Comparison of ENCODE assay signal across 19 cellular contexts in genomic region chr1:10631811-10632481, GRCh38.
DNase-seq lines count a peak whose midpoint lies in the region; ATAC-seq, FAIRE-seq and TF ChIP-seq lines count a peak whose summit lies in the region.
"Had no signal": no experiment of that assay in that cellular context is flagged by ENCODE, and none has a peak within 500 bp of the region (broad histone marks: within the 10 kb centered on the region; RNA-seq: fewer than 3 reads in every experiment).

No MANE protein-coding gene starts in this region.

- no peak for TF ChIP-seq POLR2A in H1 (IDR thresholded peaks at IDR 0.05; ENCODE audit: control extremely low read depth in 1 of 2, low read depth in 2 of 2, low read length in 2 of 2)

- CTCF ChIA-PET in H1 (lab: Charles Lee; ENCODE audit: partially characterized antibody): interaction anchor here (0.8 to 1.7 kb wide), 7 partner anchors 11 to 310 kb away, joined by 3 to 4 read pairs (median 3); no protein-coding TSS in a partner anchor

- TF ChIP-seq EP300 in H1 (IDR thresholded peaks at IDR 0.05; ENCODE audit: borderline replicate concordance in 1 of 2, low read depth in 2 of 2, low read length in 2 of 2): no peak

- H2BK20ac ChIP-seq in H1 (ENCODE audit: low read length): peak overlapping the region; percentile 48; the same call in 1 of the 2 replicates

- peak; percentile 21 for DNase-seq in Right ventricle myocardium superior
- DNase-seq in cardiac septum (ENCODE audit: low spot score): no peak
- no peak for DNase-seq in H1 (ENCODE audit: low read depth in 1 of 2, low spot score in 2 of 2)
- DNase-seq in upper lobe of right lung: peak; percentile 51
- DNase-seq in NCI-H128 (lab: John Stamatoyannopoulos, UW; ENCODE audit: unreplicated experiment): no peak
- DNase-seq in activated CD8-positive, alpha-beta memory T cell treated with anti-CD3 and anti-CD28 coated beads, Interleukin-2, amount 50 U/mL, for 4 hours: no peak
- DNase-seq in mucosa of gallbladder (ENCODE audit: low spot score): no peak
- DNase-seq: activated CD8-positive, alpha-beta T cell treated with anti-CD3 and anti-CD28 coated beads, Interleukin-2, amount 10 ng/mL, durations not matched to agents 7 days and 5 days; Calu3; effector memory CD4-positive, alpha-beta T cell; kidney glomerular epithelial cell; naive B cell; NCI-H345; OCI-M1 had no signal

- H3K79me2 ChIP-seq in H1 (ENCODE audit: control insufficient read depth in 1 of 2, insufficient read depth in 2 of 2, low read length in 2 of 2): no peaks in the 10 kb centered on the region

- peak overlapping the region in 1 of 4 experiments; percentile 16; a peak in 1 of 8 replicates for H3K4me3 ChIP-seq in H1 (ENCODE audit: extremely low read depth in 1 of 4, insufficient read depth in 2 of 4, low read depth in 3 of 4, low read length in 4 of 4)
- H3K4me3 ChIP-seq in mucosa of stomach (ENCODE audit: low read length): no peak overlapping the region
- no peak overlapping the region for H3K4me3 ChIP-seq in upper lobe of right lung

- H3K9ac ChIP-seq in H1 (replicated peaks in 1 of 4; ENCODE audit: extremely low read depth in 1 of 4, low read depth in 3 of 4, low read length in 3 of 4): no peak overlapping the region
- peak overlapping the region; percentile 4 for H3K9ac ChIP-seq in mucosa of stomach (ENCODE audit: low read length)

- H3K27me3 ChIP-seq in H1 (replicated peaks in 1 of 4; ENCODE audit: control insufficient read depth in 3 of 4, extremely low read depth in 1 of 4, insufficient read depth in 3 of 4, low read length in 3 of 4): no peaks in the 10 kb centered on the region
- H3K27me3 ChIP-seq in mucosa of stomach (ENCODE audit: control insufficient read depth, insufficient read depth, low read length): no peaks in the 10 kb centered on the region
- no peaks in the 10 kb centered on the region for H3K27me3 ChIP-seq in upper lobe of right lung

- H3K36me3 ChIP-seq in H1 (ENCODE audit: control insufficient read depth in 2 of 4, insufficient read depth in 4 of 4, low read length in 3 of 4): no peaks in the 10 kb centered on the region
- H3K36me3 ChIP-seq in mucosa of stomach (ENCODE audit: control insufficient read depth, insufficient read depth, low read length): no peaks in the 10 kb centered on the region
- H3K36me3 ChIP-seq in upper lobe of right lung: no peaks in the 10 kb centered on the region

- H2BK120ac ChIP-seq in H1 (replicated peaks; ENCODE audit: low read depth, low read length): no peak overlapping the region

- no peak overlapping the region; the same call in 1 of the 2 replicates for H2BK15ac ChIP-seq in H1 (ENCODE audit: low read length)

- H3K4me1 ChIP-seq in H1 (replicated peaks in 1 of 4; ENCODE audit: control insufficient read depth in 3 of 4, insufficient read depth in 4 of 4, low read length in 3 of 4) (peaks cover 4 to 31% (median 22%) of the 10 kb centered on the region in 4 experiments), mucosa of stomach (ENCODE audit: control insufficient read depth, insufficient read depth, low read length) (peaks cover 36% of the 10 kb centered on the region), upper lobe of right lung (peaks cover 19% of the 10 kb centered on the region)

- ATAC-seq in Right ventricle myocardium superior (ENCODE audit: poor library complexity) (no peak), upper lobe of right lung (no peak)
- ATAC-seq: activated CD8-positive, alpha-beta T cell treated with anti-CD3 and anti-CD28 coated beads, Interleukin-2, amount 10 ng/mL, durations not matched to agents 7 days and 5 days; activated T-helper 17 cell treated with anti-CD3 and anti-CD28 coated beads, Interleukin-2, amount 50 U/mL, for 72 hours; stimulated activated memory B cell treated with anti-CD40 and anti-IgM and Interleukin-4, amounts not matched to agents 10 μg/mL and 1 μg/mL and 100 μg/mL, for 72 hours had no signal

- H2BK12ac ChIP-seq in H1 (ENCODE audit: low read depth, low read length): 0 out of 2 replicates have a peak overlapping the region, but pooled peaks have one; percentile 29

- H3K23ac ChIP-seq in H1 (ENCODE audit: insufficient read length): no peak overlapping the region

- FAIRE-seq in H1 (lab: Jason Lieb, UNC): no peak
- FAIRE-seq: frontal cortex, GM18507 had no signal

- no peak overlapping the region for H3K14ac ChIP-seq in H1 (ENCODE audit: insufficient read length)

- POLR2A ChIA-PET in H1 (lab: Charles Lee; ENCODE audit: partially characterized antibody): interaction anchor here (1.5 kb wide), 1 partner anchor 104 kb away, joined by 3 read pairs; no protein-coding TSS in a partner anchor

- peak overlapping the region; percentile 56; the same call in 1 of the 2 replicates for H3K18ac ChIP-seq in H1 (ENCODE audit: extremely low read depth, low read length)

- TF ChIP-seq CTCF in H1 (IDR thresholded peaks at IDR 0.05; ENCODE audit: control extremely low read depth in 1 of 3, insufficient read depth in 1 of 3, low read depth in 1 of 3, low read length in 3 of 3) (no peak), upper lobe of right lung (IDR thresholded peaks at IDR 0.05) (no peak)

- peak overlapping the region; percentile 28 to 38; a peak in 3 of 4 replicates for H3K4me2 ChIP-seq in H1 (ENCODE audit: insufficient read depth in 1 of 2, low read depth in 2 of 2, low read length in 2 of 2)

- H3K9me3 ChIP-seq in H1 (ENCODE audit: insufficient read depth in 2 of 2, low read depth in 1 of 2, low read length in 1 of 2) (no peaks in the 10 kb centered on the region), mucosa of stomach (ENCODE audit: control insufficient read depth, low read length) (no peaks in the 10 kb centered on the region), upper lobe of right lung (no peaks in the 10 kb centered on the region)

- WGBS in H1 (ENCODE audit: extremely low coverage in 1 of 2, insufficient coverage in 1 of 2, insufficient read length in 1 of 2, insufficient replicate concordance in 2 of 2, low coverage in 1 of 2, low lambda C conversion rate in 2 of 2, missing lambda C conversion rate in 1 of 2), 2 experiments: 66% methylated on average over 13 of the region's 13 CpGs; no CpG with 5 or more reads in 1 of the 2 experiments

- no peak overlapping the region for H3K27ac ChIP-seq in H1 (ENCODE audit: low read depth, low read length)
- no peak overlapping the region for H3K27ac ChIP-seq in upper lobe of right lung

- no peak overlapping the region for H4K91ac ChIP-seq in H1 (replicated peaks; ENCODE audit: insufficient read length, low read length)

- no peak overlapping the region for H3K56ac ChIP-seq in H1 (replicated peaks; ENCODE audit: insufficient read length, low read depth, low read length)

- H3K4ac ChIP-seq in H1 (replicated peaks; ENCODE audit: insufficient read length, low read depth, low read length): no peak overlapping the region

- H3K23me2 ChIP-seq in H1 (ENCODE audit: low read depth, low read length): no peaks in the 10 kb centered on the region; the same call in 1 of the 2 replicates

- intact Hi-C loops in Right ventricle myocardium superior (cut with DNase I): no loop called here
- intact Hi-C loops in cardiac septum (cut with DNase I): no loop called here
- intact Hi-C loops in upper lobe of right lung (cut with DNase I): no loop called here

- H3K79me1 ChIP-seq in H1 (ENCODE audit: low read depth, low read length): no peaks in the 10 kb centered on the region

- peak overlapping the region; percentile 45; the same call in 1 of the 2 replicates for H4K8ac ChIP-seq in H1 (ENCODE audit: extremely low read depth, insufficient read depth, low read length)

- no peaks in the 10 kb centered on the region for H4K20me1 ChIP-seq in H1 (replicated peaks in 1 of 2; ENCODE audit: control insufficient read depth in 1 of 2, insufficient read depth in 2 of 2, low read length in 2 of 2)

- H2AK5ac ChIP-seq in H1 (ENCODE audit: low read depth, low read length): no peak overlapping the region

- no peak overlapping the region; the same call in 1 of the 2 replicates for H2BK5ac ChIP-seq in H1 (ENCODE audit: low read depth, low read length)

- TF ChIP-seq RAD21 in H1 (IDR thresholded peaks at IDR 0.05 in 1 of 2, conservative IDR thresholded peaks at IDR 0.05 in 1 of 2; ENCODE audit: low read depth in 2 of 2, low read length in 2 of 2): no peak

- H4K5ac ChIP-seq in H1 (ENCODE audit: insufficient read length, low read depth, low read length): no peak overlapping the region

- H2AFZ ChIP-seq in H1 (ENCODE audit: low read length): no peak overlapping the region

TF ChIP-seq in H1, 55 proteins besides CTCF, POLR2A, EP300 and RAD21:
- TF ChIP-seq ATF2 (IDR thresholded peaks at IDR 0.05; ENCODE audit: low read length) (no peak), CREB1 (IDR thresholded peaks at IDR 0.05) (no peak), GABPA (IDR thresholded peaks at IDR 0.05; ENCODE audit: borderline replicate concordance, insufficient read depth, low read length) (no peak), ASH2L (IDR thresholded peaks at IDR 0.05; ENCODE audit: low read length) (no peak), HDAC6 (IDR thresholded peaks at IDR 0.05; ENCODE audit: low read depth, low read length) (no peak), SRF (IDR thresholded peaks at IDR 0.05; ENCODE audit: low read depth, low read length) (no peak), POU5F1 (IDR thresholded peaks at IDR 0.05; ENCODE audit: low read depth, low read length) (no peak), GTF2F1 (IDR thresholded peaks at IDR 0.05; ENCODE audit: borderline replicate concordance, low read depth, low read length) (no peak), RXRA (IDR thresholded peaks at IDR 0.05; ENCODE audit: insufficient read depth, low read depth, low read length) (no peak), ZNF274 (IDR thresholded peaks at IDR 0.05; ENCODE audit: borderline replicate concordance, extremely low read depth, low read length) (no peak)
- TF ChIP-seq, protein P1, sequence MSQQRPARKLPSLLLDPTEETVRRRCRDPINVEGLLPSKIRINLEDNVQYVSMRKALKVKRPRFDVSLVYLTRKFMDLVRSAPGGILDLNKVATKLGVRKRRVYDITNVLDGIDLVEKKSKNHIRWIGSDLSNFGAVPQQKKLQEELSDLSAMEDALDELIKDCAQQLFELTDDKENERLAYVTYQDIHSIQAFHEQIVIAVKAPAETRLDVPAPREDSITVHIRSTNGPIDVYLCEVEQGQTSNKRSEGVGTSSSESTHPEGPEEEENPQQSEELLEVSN (IDR thresholded peaks at IDR 0.05): no peak

Comparison
In these comparisons a context has a peak if more than half of its experiments do, and no peak if none do; other contexts are left out.
1. DNase-seq: peak in Right ventricle myocardium superior (single experiment) and upper lobe of right lung (single experiment); none in cardiac septum (single experiment), H1 (0 of 2), NCI-H128 (single experiment), activated CD8-positive, alpha-beta memory T cell treated with anti-CD3 and anti-CD28 coated beads, Interleukin-2, amount 50 U/mL, for 4 hours (single experiment) and mucosa of gallbladder (single experiment).